18 cellular contexts compared by ENCODE assay signal in genomic region chr2:212911011-212911410, GRCh38.
DNase-seq lines count a peak whose midpoint lies in the region; ATAC-seq and TF ChIP-seq lines count a peak whose summit lies in the region.
"Had no signal": no experiment of that assay in that cellular context is flagged by ENCODE, and none has a peak within 500 bp of the region (broad histone marks: within the 10 kb centered on the region; RNA-seq: fewer than 3 reads in every experiment).

No MANE protein-coding gene starts in this region.

- peaks cover 70% of the 10 kb centered on the region for H3K4me1 ChIP-seq in adipocyte (ENCODE audit: control insufficient read depth, insufficient read depth, low read length)

- H3K27ac Mint-ChIP-seq in stimulated activated effector memory CD8-positive, alpha-beta T cell treated with anti-CD3 and anti-CD28 coated beads, Interleukin-12 subunit alpha, Interleukin-12 subunit beta, amount 100 ng/mL, for 72 hours = peak overlapping the region; percentile 52
- H3K27ac Mint-ChIP-seq: activated CD4-positive, alpha-beta memory T cell treated with anti-CD3 and anti-CD28 coated beads for 36 hours had no signal

- TF ChIP-seq CTCF in GM20000 (IDR thresholded peaks at IDR 0.05; ENCODE audit: extremely low read depth, missing control alignments) = no peak

- ATAC-seq in GM18868 (IDR thresholded peaks at IDR 0.05; ENCODE audit: unreplicated experiment) (peak; percentile 27), HG03175 (IDR thresholded peaks at IDR 0.05; ENCODE audit: unreplicated experiment) (peak; percentile 42)
- peak; percentile 51 for ATAC-seq in stimulated activated effector memory CD8-positive, alpha-beta T cell treated with anti-CD3 and anti-CD28 coated beads, Interleukin-12 subunit alpha, Interleukin-12 subunit beta, amount 100 ng/mL, for 72 hours
- ATAC-seq: K562, left lung, right cardiac atrium had no signal

- H3K27me3 ChIP-seq in adipocyte (replicated peaks; ENCODE audit: control insufficient read depth, insufficient read depth, low read length) = no peaks in the 10 kb centered on the region
- H3K27me3 ChIP-seq: left lung had no signal

- H3K9ac ChIP-seq in adipocyte (ENCODE audit: low read length) = peak overlapping the region; percentile 87

- H3K9me3 Mint-ChIP-seq in stimulated activated effector memory CD8-positive, alpha-beta T cell treated with anti-CD3 and anti-CD28 coated beads, Interleukin-12 subunit alpha, Interleukin-12 subunit beta, amount 100 ng/mL, for 72 hours = peaks cover 2% of the 10 kb centered on the region
- H3K9me3 Mint-ChIP-seq: nephron had no signal

- no peaks in the 10 kb centered on the region for H3K9me3 ChIP-seq in adipocyte (ENCODE audit: control insufficient read depth, low read length)
- H3K9me3 ChIP-seq: left lung had no signal

- DNase-seq in adipocyte (ENCODE audit: low read depth) (no peak), GM20000 (ENCODE audit: low spot score) (no peak), NCI-H345 treated with DMSO at 0.1 percent for 48 hours (lab: John Stamatoyannopoulos, UW; ENCODE audit: unreplicated experiment) (no peak), kidney glomerular epithelial cell (lab: John Stamatoyannopoulos, UW) (no peak)
- DNase-seq in stimulated activated effector memory CD8-positive, alpha-beta T cell treated with anti-CD3 and anti-CD28 coated beads, Interleukin-12 subunit alpha, Interleukin-12 subunit beta, amount 100 ng/mL, for 72 hours (ENCODE audit: low spot score in 2 of 2) = no peak
- DNase-seq: activated CD4-positive, alpha-beta memory T cell treated with anti-CD3 and anti-CD28 coated beads for 36 hours; central memory CD4-positive, alpha-beta T cell; head of caudate nucleus; left lung; NCI-H187 treated with DMSO at 0.1 percent for 48 hours; NCI-H526 treated with DMSO at 0.1 percent for 48 hours; right cardiac atrium; stimulated activated CD4-positive, alpha-beta T cell treated with anti-CD3 and anti-CD28 coated beads, Interleukin-4, amount 100 ng/mL, for 24 hours; stimulated activated naive CD4-positive, alpha-beta T cell had no signal

- no peaks in the 10 kb centered on the region for H3K36me3 Mint-ChIP-seq in stimulated activated effector memory CD8-positive, alpha-beta T cell treated with anti-CD3 and anti-CD28 coated beads, Interleukin-12 subunit alpha, Interleukin-12 subunit beta, amount 100 ng/mL, for 72 hours
- H3K36me3 Mint-ChIP-seq: activated CD4-positive, alpha-beta memory T cell treated with anti-CD3 and anti-CD28 coated beads for 36 hours had no signal

- peak overlapping the region; percentile 20 for H3K4me3 Mint-ChIP-seq in stimulated activated effector memory CD8-positive, alpha-beta T cell treated with anti-CD3 and anti-CD28 coated beads, Interleukin-12 subunit alpha, Interleukin-12 subunit beta, amount 100 ng/mL, for 72 hours
- H3K4me3 Mint-ChIP-seq: activated CD4-positive, alpha-beta memory T cell treated with anti-CD3 and anti-CD28 coated beads for 36 hours; nephron had no signal

- no peaks in the 10 kb centered on the region for H3K36me3 ChIP-seq in adipocyte (ENCODE audit: control insufficient read depth, insufficient read depth, low read length, severe bottlenecking)
- H3K36me3 ChIP-seq: left lung had no signal

- peaks cover 21% of the 10 kb centered on the region for H3K4me1 Mint-ChIP-seq in stimulated activated effector memory CD8-positive, alpha-beta T cell treated with anti-CD3 and anti-CD28 coated beads, Interleukin-12 subunit alpha, Interleukin-12 subunit beta, amount 100 ng/mL, for 72 hours
- H3K4me1 Mint-ChIP-seq: nephron had no signal

- no peak overlapping the region for H3K4me3 ChIP-seq in adipocyte (ENCODE audit: low read length)
- H3K4me3 ChIP-seq: K562, left lung had no signal
